In the genomic region with DNA sequence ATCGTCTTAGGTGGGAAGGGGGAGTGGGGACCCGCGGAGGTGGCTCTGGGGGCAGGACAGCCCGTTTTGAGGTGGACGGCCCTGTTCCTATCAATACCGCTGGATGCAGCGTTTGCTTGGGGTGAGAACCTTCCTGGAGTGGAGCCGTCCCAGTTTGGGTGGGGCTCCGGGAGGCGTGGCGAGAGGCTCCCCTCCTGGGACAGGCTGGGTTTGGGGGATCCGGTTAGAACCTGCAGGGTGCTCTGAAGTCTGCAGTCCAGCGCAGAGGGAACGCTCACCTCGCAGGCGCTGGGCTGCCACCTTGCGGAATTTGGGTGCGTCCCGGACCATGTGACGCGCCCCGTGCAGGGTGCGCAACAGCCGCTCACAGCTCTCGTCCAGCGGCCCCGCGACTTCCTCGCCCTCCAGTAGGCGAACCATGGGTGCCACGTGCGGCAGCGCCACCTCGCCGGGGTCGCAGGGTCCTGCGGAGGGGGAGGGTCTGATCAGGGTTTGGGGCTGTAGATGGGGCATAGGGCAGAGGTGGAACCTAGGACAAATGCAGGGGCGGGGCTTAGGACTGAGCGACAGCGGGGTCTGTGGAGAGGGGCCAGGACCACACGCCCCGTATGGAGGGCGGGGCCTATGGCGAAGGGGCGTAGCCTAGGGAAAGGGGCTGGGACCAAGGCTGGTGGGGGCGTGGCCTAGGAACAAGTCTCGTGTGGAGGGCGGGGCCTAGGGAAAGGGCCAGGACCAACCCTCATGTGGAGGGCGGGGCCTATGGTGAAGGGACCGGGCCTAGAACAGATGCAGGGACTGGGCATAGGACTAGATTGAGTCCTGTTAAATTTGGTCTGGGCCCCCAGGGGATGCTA, we compare ENCODE assay signal across 1 cellular context.
A peak's percentile ranks its signal among the peaks of the same experiment; 100 is the strongest.
TF ChIP-seq lines count a peak whose summit lies in the region.

No MANE protein-coding gene starts in this region.

TF ChIP-seq in K562, 482 proteins besides CTCF, POLR2A, EP300 and RAD21 (continued from another document and continues in another):
- TF ChIP-seq ATF1 (CRISPR knock-in tag; IDR thresholded peaks at IDR 0.05): no peak
- peak; percentile 91 for TF ChIP-seq ATF1 (tag; IDR thresholded peaks at IDR 0.05)
- TF ChIP-seq, protein P1, sequence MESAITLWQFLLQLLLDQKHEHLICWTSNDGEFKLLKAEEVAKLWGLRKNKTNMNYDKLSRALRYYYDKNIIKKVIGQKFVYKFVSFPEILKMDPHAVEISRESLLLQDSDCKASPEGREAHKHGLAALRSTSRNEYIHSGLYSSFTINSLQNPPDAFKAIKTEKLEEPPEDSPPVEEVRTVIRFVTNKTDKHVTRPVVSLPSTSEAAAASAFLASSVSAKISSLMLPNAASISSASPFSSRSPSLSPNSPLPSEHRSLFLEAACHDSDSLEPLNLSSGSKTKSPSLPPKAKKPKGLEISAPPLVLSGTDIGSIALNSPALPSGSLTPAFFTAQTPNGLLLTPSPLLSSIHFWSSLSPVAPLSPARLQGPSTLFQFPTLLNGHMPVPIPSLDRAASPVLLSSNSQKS (CRISPR knock-in tag; IDR thresholded peaks at IDR 0.05): no peak
- TF ChIP-seq, protein P2, sequence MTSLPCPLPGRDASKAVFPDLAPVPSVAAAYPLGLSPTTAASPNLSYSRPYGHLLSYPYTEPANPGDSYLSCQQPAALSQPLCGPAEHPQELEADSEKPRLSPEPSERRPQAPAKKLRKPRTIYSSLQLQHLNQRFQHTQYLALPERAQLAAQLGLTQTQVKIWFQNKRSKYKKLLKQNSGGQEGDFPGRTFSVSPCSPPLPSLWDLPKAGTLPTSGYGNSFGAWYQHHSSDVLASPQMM (CRISPR knock-in tag; IDR thresholded peaks at IDR 0.05): no peak
- TF ChIP-seq ZKSCAN1 (IDR thresholded peaks at IDR 0.05; ENCODE audit: low read depth, low read length): peak; percentile 59; the same call in 1 of the 2 replicates
- no peak for TF ChIP-seq ZC3H4 (CRISPR knock-in tag; IDR thresholded peaks at IDR 0.05; ENCODE audit: borderline replicate concordance)
- TF ChIP-seq, protein P3, sequence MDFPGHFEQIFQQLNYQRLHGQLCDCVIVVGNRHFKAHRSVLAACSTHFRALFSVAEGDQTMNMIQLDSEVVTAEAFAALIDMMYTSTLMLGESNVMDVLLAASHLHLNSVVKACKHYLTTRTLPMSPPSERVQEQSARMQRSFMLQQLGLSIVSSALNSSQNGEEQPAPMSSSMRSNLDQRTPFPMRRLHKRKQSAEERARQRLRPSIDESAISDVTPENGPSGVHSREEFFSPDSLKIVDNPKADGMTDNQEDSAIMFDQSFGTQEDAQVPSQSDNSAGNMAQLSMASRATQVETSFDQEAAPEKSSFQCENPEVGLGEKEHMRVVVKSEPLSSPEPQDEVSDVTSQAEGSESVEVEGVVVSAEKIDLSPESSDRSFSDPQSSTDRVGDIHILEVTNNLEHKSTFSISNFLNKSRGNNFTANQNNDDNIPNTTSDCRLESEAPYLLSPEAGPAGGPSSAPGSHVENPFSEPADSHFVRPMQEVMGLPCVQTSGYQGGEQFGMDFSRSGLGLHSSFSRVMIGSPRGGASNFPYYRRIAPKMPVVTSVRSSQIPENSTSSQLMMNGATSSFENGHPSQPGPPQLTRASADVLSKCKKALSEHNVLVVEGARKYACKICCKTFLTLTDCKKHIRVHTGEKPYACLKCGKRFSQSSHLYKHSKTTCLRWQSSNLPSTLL (IDR thresholded peaks at IDR 0.05): no peak
- TF ChIP-seq FOXM1 (IDR thresholded peaks at IDR 0.05; ENCODE audit: low read depth): no peak
- TF ChIP-seq FOXM1 (CRISPR knock-in tag; IDR thresholded peaks at IDR 0.05; ENCODE audit: low read depth): 0 out of 2 replicates have a peak, but pooled peaks have one; percentile 40
- TF ChIP-seq JUNB (CRISPR knock-in tag; conservative IDR thresholded peaks at IDR 0.05): no peak
- TF ChIP-seq BCL6 (CRISPR knock-in tag; IDR thresholded peaks at IDR 0.05): no peak
- TF ChIP-seq MEIS2 (IDR thresholded peaks at IDR 0.05; ENCODE audit: partially characterized antibody): peak; percentile 18
- peak; percentile 66 for TF ChIP-seq TBP (optimal IDR thresholded peaks at IDR 0.05; ENCODE audit: low read depth, low read length)
- TF ChIP-seq ELF1 (tag; IDR thresholded peaks at IDR 0.05): no peak
- TF ChIP-seq JUND (IDR thresholded peaks at IDR 0.05; ENCODE audit: borderline replicate concordance, low read depth, low read length): peak; percentile 59
- peak; percentile 67; the same call in 1 of the 3 replicates for TF ChIP-seq JUND (tag; IDR thresholded peaks at IDR 0.05; ENCODE audit: borderline replicate concordance, low read depth, low read length)
- TF ChIP-seq TCF7 (IDR thresholded peaks at IDR 0.05; ENCODE audit: borderline replicate concordance): 0 out of 2 replicates have a peak, but pooled peaks have one; percentile 20
- no peak for TF ChIP-seq PCBP1 (IDR thresholded peaks at IDR 0.05; ENCODE audit: low read depth, low read length, poor library complexity, severe bottlenecking)
- TF ChIP-seq, protein P4, sequence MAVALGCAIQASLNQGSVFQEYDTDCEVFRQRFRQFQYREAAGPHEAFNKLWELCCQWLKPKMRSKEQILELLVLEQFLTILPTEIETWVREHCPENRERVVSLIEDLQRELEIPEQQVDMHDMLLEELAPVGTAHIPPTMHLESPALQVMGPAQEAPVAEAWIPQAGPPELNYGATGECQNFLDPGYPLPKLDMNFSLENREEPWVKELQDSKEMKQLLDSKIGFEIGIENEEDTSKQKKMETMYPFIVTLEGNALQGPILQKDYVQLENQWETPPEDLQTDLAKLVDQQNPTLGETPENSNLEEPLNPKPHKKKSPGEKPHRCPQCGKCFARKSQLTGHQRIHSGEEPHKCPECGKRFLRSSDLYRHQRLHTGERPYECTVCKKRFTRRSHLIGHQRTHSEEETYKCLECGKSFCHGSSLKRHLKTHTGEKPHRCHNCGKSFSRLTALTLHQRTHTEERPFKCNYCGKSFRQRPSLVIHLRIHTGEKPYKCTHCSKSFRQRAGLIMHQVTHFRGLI (CRISPR knock-in tag; IDR thresholded peaks at IDR 0.05): no peak
- TF ChIP-seq, protein P5, sequence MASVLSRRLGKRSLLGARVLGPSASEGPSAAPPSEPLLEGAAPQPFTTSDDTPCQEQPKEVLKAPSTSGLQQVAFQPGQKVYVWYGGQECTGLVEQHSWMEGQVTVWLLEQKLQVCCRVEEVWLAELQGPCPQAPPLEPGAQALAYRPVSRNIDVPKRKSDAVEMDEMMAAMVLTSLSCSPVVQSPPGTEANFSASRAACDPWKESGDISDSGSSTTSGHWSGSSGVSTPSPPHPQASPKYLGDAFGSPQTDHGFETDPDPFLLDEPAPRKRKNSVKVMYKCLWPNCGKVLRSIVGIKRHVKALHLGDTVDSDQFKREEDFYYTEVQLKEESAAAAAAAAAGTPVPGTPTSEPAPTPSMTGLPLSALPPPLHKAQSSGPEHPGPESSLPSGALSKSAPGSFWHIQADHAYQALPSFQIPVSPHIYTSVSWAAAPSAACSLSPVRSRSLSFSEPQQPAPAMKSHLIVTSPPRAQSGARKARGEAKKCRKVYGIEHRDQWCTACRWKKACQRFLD (CRISPR knock-in tag; IDR thresholded peaks at IDR 0.05): peak; percentile 61; the same call in 1 of the 2 replicates
- no peak for TF ChIP-seq DDX20 (tag; IDR thresholded peaks at IDR 0.05; ENCODE audit: low read depth)
- TF ChIP-seq SIN3B (IDR thresholded peaks at IDR 0.05; ENCODE audit: low read depth): 0 out of 2 replicates have a peak, but pooled peaks have one; percentile 57
- TF ChIP-seq, protein P6, sequence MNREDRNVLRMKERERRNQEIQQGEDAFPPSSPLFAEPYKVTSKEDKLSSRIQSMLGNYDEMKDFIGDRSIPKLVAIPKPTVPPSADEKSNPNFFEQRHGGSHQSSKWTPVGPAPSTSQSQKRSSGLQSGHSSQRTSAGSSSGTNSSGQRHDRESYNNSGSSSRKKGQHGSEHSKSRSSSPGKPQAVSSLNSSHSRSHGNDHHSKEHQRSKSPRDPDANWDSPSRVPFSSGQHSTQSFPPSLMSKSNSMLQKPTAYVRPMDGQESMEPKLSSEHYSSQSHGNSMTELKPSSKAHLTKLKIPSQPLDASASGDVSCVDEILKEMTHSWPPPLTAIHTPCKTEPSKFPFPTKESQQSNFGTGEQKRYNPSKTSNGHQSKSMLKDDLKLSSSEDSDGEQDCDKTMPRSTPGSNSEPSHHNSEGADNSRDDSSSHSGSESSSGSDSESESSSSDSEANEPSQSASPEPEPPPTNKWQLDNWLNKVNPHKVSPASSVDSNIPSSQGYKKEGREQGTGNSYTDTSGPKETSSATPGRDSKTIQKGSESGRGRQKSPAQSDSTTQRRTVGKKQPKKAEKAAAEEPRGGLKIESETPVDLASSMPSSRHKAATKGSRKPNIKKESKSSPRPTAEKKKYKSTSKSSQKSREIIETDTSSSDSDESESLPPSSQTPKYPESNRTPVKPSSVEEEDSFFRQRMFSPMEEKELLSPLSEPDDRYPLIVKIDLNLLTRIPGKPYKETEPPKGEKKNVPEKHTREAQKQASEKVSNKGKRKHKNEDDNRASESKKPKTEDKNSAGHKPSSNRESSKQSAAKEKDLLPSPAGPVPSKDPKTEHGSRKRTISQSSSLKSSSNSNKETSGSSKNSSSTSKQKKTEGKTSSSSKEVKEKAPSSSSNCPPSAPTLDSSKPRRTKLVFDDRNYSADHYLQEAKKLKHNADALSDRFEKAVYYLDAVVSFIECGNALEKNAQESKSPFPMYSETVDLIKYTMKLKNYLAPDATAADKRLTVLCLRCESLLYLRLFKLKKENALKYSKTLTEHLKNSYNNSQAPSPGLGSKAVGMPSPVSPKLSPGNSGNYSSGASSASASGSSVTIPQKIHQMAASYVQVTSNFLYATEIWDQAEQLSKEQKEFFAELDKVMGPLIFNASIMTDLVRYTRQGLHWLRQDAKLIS (CRISPR knock-in tag; IDR thresholded peaks at IDR 0.05): peak; percentile 78; the same call in 1 of the 2 replicates
- TF ChIP-seq TEAD2 (tag; IDR thresholded peaks at IDR 0.05): peak; percentile 40; the same call in 1 of the 2 replicates
- TF ChIP-seq IRF2 (CRISPR knock-in tag; IDR thresholded peaks at IDR 0.05): no peak
- 0 out of 2 replicates have a peak, but pooled peaks have one; percentile 28 for TF ChIP-seq DIDO1 (tag; IDR thresholded peaks at IDR 0.05; ENCODE audit: low read depth)
- peak in 1 of 2 experiments; percentile 85; a peak in 2 of 4 replicates for TF ChIP-seq NONO (IDR thresholded peaks at IDR 0.05; ENCODE audit: low read depth in 2 of 2, low read length in 1 of 2)
- TF ChIP-seq CAMTA2 (CRISPR knock-in tag; conservative IDR thresholded peaks at IDR 0.05): no peak
- TF ChIP-seq NCOR1 (IDR thresholded peaks at IDR 0.05): peak; percentile 19; the same call in 1 of the 2 replicates
- no peak for TF ChIP-seq HSF4 (CRISPR knock-in tag; IDR thresholded peaks at IDR 0.05; ENCODE audit: borderline replicate concordance)
- TF ChIP-seq, protein P7, sequence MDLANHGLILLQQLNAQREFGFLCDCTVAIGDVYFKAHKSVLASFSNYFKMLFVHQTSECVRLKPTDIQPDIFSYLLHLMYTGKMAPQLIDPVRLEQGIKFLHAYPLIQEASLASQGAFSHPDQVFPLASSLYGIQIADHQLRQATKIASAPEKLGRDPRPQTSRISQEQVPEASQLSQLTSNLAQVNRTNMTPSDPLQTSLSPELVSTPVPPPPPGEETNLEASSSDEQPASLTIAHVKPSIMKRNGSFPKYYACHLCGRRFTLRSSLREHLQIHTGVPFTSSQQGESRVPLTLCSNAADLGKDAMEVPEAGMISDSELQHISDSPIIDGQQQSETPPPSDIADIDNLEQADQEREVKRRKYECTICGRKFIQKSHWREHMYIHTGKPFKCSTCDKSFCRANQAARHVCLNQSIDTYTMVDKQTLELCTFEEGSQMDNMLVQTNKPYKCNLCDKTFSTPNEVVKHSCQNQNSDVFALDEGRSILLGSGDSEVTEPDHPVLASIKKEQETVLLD (IDR thresholded peaks at IDR 0.05): peak; percentile 63; the same call in 1 of the 2 replicates
- TF ChIP-seq PCBP2 (IDR thresholded peaks at IDR 0.05; ENCODE audit: low read depth, low read length, poor library complexity, severe bottlenecking): no peak
- TF ChIP-seq L3MBTL2 (IDR thresholded peaks at IDR 0.05): peak; percentile 99
- TF ChIP-seq, protein P8, sequence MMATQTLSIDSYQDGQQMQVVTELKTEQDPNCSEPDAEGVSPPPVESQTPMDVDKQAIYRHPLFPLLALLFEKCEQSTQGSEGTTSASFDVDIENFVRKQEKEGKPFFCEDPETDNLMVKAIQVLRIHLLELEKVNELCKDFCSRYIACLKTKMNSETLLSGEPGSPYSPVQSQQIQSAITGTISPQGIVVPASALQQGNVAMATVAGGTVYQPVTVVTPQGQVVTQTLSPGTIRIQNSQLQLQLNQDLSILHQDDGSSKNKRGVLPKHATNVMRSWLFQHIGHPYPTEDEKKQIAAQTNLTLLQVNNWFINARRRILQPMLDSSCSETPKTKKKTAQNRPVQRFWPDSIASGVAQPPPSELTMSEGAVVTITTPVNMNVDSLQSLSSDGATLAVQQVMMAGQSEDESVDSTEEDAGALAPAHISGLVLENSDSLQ (IDR thresholded peaks at IDR 0.05): peak; percentile 96
- TF ChIP-seq, protein P9, sequence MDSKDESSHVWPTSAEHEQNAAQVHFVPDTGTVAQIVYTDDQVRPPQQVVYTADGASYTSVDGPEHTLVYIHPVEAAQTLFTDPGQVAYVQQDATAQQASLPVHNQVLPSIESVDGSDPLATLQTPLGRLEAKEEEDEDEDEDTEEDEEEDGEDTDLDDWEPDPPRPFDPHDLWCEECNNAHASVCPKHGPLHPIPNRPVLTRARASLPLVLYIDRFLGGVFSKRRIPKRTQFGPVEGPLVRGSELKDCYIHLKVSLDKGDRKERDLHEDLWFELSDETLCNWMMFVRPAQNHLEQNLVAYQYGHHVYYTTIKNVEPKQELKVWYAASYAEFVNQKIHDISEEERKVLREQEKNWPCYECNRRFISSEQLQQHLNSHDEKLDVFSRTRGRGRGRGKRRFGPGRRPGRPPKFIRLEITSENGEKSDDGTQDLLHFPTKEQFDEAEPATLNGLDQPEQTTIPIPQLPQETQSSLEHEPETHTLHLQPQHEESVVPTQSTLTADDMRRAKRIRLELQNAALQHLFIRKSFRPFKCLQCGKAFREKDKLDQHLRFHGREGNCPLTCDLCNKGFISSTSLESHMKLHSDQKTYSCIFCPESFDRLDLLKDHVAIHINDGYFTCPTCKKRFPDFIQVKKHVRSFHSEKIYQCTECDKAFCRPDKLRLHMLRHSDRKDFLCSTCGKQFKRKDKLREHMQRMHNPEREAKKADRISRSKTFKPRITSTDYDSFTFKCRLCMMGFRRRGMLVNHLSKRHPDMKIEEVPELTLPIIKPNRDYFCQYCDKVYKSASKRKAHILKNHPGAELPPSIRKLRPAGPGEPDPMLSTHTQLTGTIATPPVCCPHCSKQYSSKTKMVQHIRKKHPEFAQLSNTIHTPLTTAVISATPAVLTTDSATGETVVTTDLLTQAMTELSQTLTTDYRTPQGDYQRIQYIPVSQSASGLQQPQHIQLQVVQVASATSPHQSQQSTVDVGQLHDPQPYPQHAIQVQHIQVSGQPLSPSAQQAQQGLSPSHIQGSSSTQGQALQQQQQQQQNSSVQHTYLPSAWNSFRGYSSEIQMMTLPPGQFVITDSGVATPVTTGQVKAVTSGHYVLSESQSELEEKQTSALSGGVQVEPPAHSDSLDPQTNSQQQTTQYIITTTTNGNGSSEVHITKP (IDR thresholded peaks at IDR 0.05; ENCODE audit: partially characterized antibody): peak; percentile 80
- TF ChIP-seq ZFP30 (CRISPR knock-in tag; IDR thresholded peaks at IDR 0.05; ENCODE audit: borderline replicate concordance): no peak
- peak; percentile 20; the same call in 1 of the 2 replicates for TF ChIP-seq DMBX1 (CRISPR knock-in tag; IDR thresholded peaks at IDR 0.05; ENCODE audit: borderline replicate concordance)
